10 cellular contexts compared by ENCODE assay signal in the genomic region with DNA sequence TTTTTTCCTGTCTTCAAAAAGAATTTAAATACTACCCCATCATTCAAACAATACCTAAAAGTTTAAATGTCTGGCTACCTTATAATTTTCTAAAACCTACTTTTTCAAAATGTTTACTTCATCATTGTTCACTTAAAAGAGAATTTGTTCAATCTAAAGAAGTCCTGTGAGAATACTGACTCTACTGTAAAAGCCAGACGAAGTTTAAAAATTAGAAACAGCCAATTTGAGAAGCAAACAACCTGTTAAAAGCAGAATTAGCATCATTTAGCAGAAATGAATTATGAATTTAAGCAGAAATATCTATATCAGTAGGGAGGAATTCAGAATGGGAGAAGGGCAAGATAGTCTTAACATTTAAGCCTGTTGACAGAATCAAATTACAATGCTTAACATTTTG. TPM values are rescaled to one million over a fixed set of nuclear protein-coding genes. Genes with fewer than 3 reads are reported as not detected.
DNase-seq lines count a peak whose midpoint lies in the region; ATAC-seq and TF ChIP-seq lines count a peak whose summit lies in the region.
"Had no signal": no experiment of that assay in that cellular context is flagged by ENCODE, and none has a peak within 500 bp of the region (broad histone marks: within the 10 kb centered on the region; RNA-seq: fewer than 3 reads in every experiment).

No MANE protein-coding gene starts in this region.

- no peaks in the 10 kb centered on the region for H3K27me3 Mint-ChIP-seq in CD4-positive, CD25-positive, alpha-beta regulatory T cell
- no peaks in the 10 kb centered on the region for H3K27me3 Mint-ChIP-seq in activated T-helper 2 cell treated with anti-CD3 and anti-CD28 coated beads, Interferon-gamma antibody, Interleukin-2, Interleukin-4, amounts not matched to agents 10 μg/mL and 5 μg/mL and 100 μg/mL, durations not matched to agents 14 hours and 24 hours and 36 hours (ENCODE audit: low read depth)

- H3K4me1 Mint-ChIP-seq in CD4-positive, CD25-positive, alpha-beta regulatory T cell: peaks cover 15 to 54% (median 44%) of the 10 kb centered on the region in 4 donors
- peaks cover 43% of the 10 kb centered on the region for H3K4me1 Mint-ChIP-seq in activated T-helper 2 cell treated with anti-CD3 and anti-CD28 coated beads, Interferon-gamma antibody, Interleukin-2, Interleukin-4, amounts not matched to agents 10 μg/mL and 5 μg/mL and 100 μg/mL, durations not matched to agents 14 hours and 24 hours and 36 hours (ENCODE audit: low read depth)

- no peak overlapping the region for H3K4me3 Mint-ChIP-seq in CD4-positive, CD25-positive, alpha-beta regulatory T cell
- H3K4me3 Mint-ChIP-seq in activated T-helper 2 cell treated with anti-CD3 and anti-CD28 coated beads, Interferon-gamma antibody, Interleukin-2, Interleukin-4, amounts not matched to agents 10 μg/mL and 5 μg/mL and 100 μg/mL, durations not matched to agents 14 hours and 24 hours and 36 hours (ENCODE audit: low read depth): no peak overlapping the region

- H3K27ac ChIP-seq in CD4-positive, CD25-positive, alpha-beta regulatory T cell (ENCODE audit: insufficient read depth, low read length, poor library complexity, severe bottlenecking): peak overlapping the region; percentile 5
- no peak overlapping the region for H3K27ac ChIP-seq in HEK293 (ENCODE audit: extremely low read depth, low read depth, low read length)
- no peak overlapping the region for H3K27ac ChIP-seq in mesodermal cell (ENCODE audit: low read depth, low read length, severe bottlenecking)
- H3K27ac ChIP-seq in lower lobe of right lung: no peak overlapping the region
- H3K27ac ChIP-seq: parathyroid adenoma had no signal

- H3K27ac Mint-ChIP-seq in CD4-positive, CD25-positive, alpha-beta regulatory T cell: peak overlapping the region in 1 of 3 donors; percentile 69
- peak overlapping the region; percentile 49 for H3K27ac Mint-ChIP-seq in activated T-helper 2 cell treated with anti-CD3 and anti-CD28 coated beads, Interferon-gamma antibody, Interleukin-2, Interleukin-4, amounts not matched to agents 10 μg/mL and 5 μg/mL and 100 μg/mL, durations not matched to agents 14 hours and 24 hours and 36 hours

- H3K9me3 Mint-ChIP-seq in CD4-positive, CD25-positive, alpha-beta regulatory T cell: no peaks in the 10 kb centered on the region
- no peaks in the 10 kb centered on the region for H3K9me3 Mint-ChIP-seq in activated T-helper 2 cell treated with anti-CD3 and anti-CD28 coated beads, Interferon-gamma antibody, Interleukin-2, Interleukin-4, amounts not matched to agents 10 μg/mL and 5 μg/mL and 100 μg/mL, durations not matched to agents 14 hours and 24 hours and 36 hours

- H3K9me3 ChIP-seq in CD4-positive, CD25-positive, alpha-beta regulatory T cell (ENCODE audit: control insufficient read depth in 2 of 2, low read length in 2 of 2): no peaks in the 10 kb centered on the region
- H3K9me3 ChIP-seq in HEK293 (ENCODE audit: control insufficient read depth, insufficient read depth, low read depth, low read length) (no peaks in the 10 kb centered on the region), mesodermal cell (ENCODE audit: control insufficient read depth, low read length) (no peaks in the 10 kb centered on the region), lower lobe of right lung (no peaks in the 10 kb centered on the region)

- no peaks in the 10 kb centered on the region for H3K36me3 Mint-ChIP-seq in CD4-positive, CD25-positive, alpha-beta regulatory T cell
- peaks cover 16% of the 10 kb centered on the region for H3K36me3 Mint-ChIP-seq in activated T-helper 2 cell treated with anti-CD3 and anti-CD28 coated beads, Interferon-gamma antibody, Interleukin-2, Interleukin-4, amounts not matched to agents 10 μg/mL and 5 μg/mL and 100 μg/mL, durations not matched to agents 14 hours and 24 hours and 36 hours (ENCODE audit: low read depth)

- no peak for ATAC-seq in CD4-positive, CD25-positive, alpha-beta regulatory T cell (ENCODE audit: low read depth in 2 of 2)
- ATAC-seq in GM19452 (IDR thresholded peaks at IDR 0.05; ENCODE audit: unreplicated experiment): no peak
- ATAC-seq in GM21367 (IDR thresholded peaks at IDR 0.05; ENCODE audit: unreplicated experiment): no peak
- no peak for ATAC-seq in lower lobe of right lung
- ATAC-seq: left colon had no signal

- WGBS in mesodermal cell (ENCODE audit: insufficient coverage in 2 of 2), 2 experiments: 40% methylated on average over 1 of the region's 1 CpG; no CpG with 5 or more reads in 1 of the 2 experiments

- intact Hi-C loops in activated T-helper 2 cell treated with anti-CD3 and anti-CD28 coated beads, Interferon-gamma antibody, Interleukin-2, Interleukin-4, amounts not matched to agents 10 μg/mL and 5 μg/mL and 100 μg/mL, durations not matched to agents 14 hours and 24 hours and 36 hours (cut with micrococcal nuclease): no loop called here
- intact Hi-C loops in lower lobe of right lung (cut with DNase I): no loop called here

- DNase-seq in CD4-positive, CD25-positive, alpha-beta regulatory T cell: no peak
- DNase-seq in activated T-helper 2 cell treated with anti-CD3 and anti-CD28 coated beads, Interferon-gamma antibody, Interleukin-2, Interleukin-4, amounts not matched to agents 10 μg/mL and 5 μg/mL and 100 μg/mL, durations not matched to agents 14 hours and 24 hours and 36 hours (ENCODE audit: low spot score): no peak
- DNase-seq in lower lobe of right lung: no peak
- DNase-seq: stimulated activated CD4-positive, alpha-beta T cell treated with anti-CD3 and anti-CD28 coated beads, Interleukin-4, amount 100 ng/mL, for 24 hours had no signal

- peak overlapping the region; percentile 88 for H3K4me3 ChIP-seq in CD4-positive, CD25-positive, alpha-beta regulatory T cell (ENCODE audit: low read depth, low read length)
- H3K4me3 ChIP-seq in HEK293 (ENCODE audit: low read depth, low read length): peak overlapping the region; percentile 49
- H3K4me3 ChIP-seq in mesodermal cell (ENCODE audit: extremely low read depth, insufficient read depth, low read length, poor library complexity, severe bottlenecking): peak overlapping the region; percentile 68
- H3K4me3 ChIP-seq in lower lobe of right lung: no peak overlapping the region

- CTCF ChIA-PET in HEK293 (lab: Yijun Ruan, JAX): interaction anchor here (0.6 kb wide), 1 partner anchor 605 kb away, joined by 5 read pairs; no protein-coding TSS in a partner anchor

- no peaks in the 10 kb centered on the region for H3K27me3 ChIP-seq in CD4-positive, CD25-positive, alpha-beta regulatory T cell (ENCODE audit: control insufficient read depth, insufficient read depth, low read length)
- H3K27me3 ChIP-seq in lower lobe of right lung (ENCODE audit: low read depth): no peaks in the 10 kb centered on the region

- POLR2A ChIA-PET in HEK293 (lab: Yijun Ruan, JAX): interaction anchor here (0.6 to 3.0 kb wide), 3 partner anchors 59 to 685 kb away, joined by 7 to 30 read pairs (median 7); no protein-coding TSS in a partner anchor

- peaks cover 60% of the 10 kb centered on the region for H3K4me1 ChIP-seq in CD4-positive, CD25-positive, alpha-beta regulatory T cell (ENCODE audit: control insufficient read depth, insufficient read depth, low read length, poor library complexity, severe bottlenecking)
- peaks cover 23% of the 10 kb centered on the region for H3K4me1 ChIP-seq in HEK293 (ENCODE audit: control insufficient read depth, insufficient read depth, low read length)
- H3K4me1 ChIP-seq in mesodermal cell (ENCODE audit: control insufficient read depth, insufficient read depth, low read length, poor library complexity, severe bottlenecking): peaks cover 12% of the 10 kb centered on the region
- peaks cover 26% of the 10 kb centered on the region for H3K4me1 ChIP-seq in lower lobe of right lung
- H3K4me1 ChIP-seq: parathyroid adenoma had no signal

- TF ChIP-seq CTCF in HEK293 (tag by site-specific recombination; IDR thresholded peaks at IDR 0.05) (no peak), lower lobe of right lung (IDR thresholded peaks at IDR 0.05) (no peak)

- no peaks in the 10 kb centered on the region for H3K36me3 ChIP-seq in CD4-positive, CD25-positive, alpha-beta regulatory T cell (ENCODE audit: control insufficient read depth, insufficient read depth, low read length)
- H3K36me3 ChIP-seq in HEK293 (ENCODE audit: control insufficient read depth in 2 of 2, insufficient read depth in 1 of 2, low read length in 2 of 2): peaks cover 0 to 10% of the 10 kb centered on the region in 2 experiments; a peak in 1 of 3 replicates
- H3K36me3 ChIP-seq in mesodermal cell (ENCODE audit: control insufficient read depth, insufficient read depth, low read length): peaks cover 26% of the 10 kb centered on the region
- H3K36me3 ChIP-seq in lower lobe of right lung: no peaks in the 10 kb centered on the region

RNA-seq across cellular contexts. Expression of a gene that starts 2.1 kb away (rescaled TPM):
- total RNA-seq in CD4-positive, CD25-positive, alpha-beta regulatory T cell: 37.7 TPM
- polyA plus RNA-seq in CD4-positive, CD25-positive, alpha-beta regulatory T cell: 10 to 100 TPM; 38.5 to 86.7 (median 68.5) TPM
- total RNA-seq in activated T-helper 2 cell treated with anti-CD3 and anti-CD28 coated beads, Interferon-gamma antibody, Interleukin-2, Interleukin-4, amounts not matched to agents 10 μg/mL and 5 μg/mL and 100 μg/mL, durations not matched to agents 14 hours and 24 hours and 36 hours: 62.2 and 69.9 TPM in 2 replicates
- polyA plus RNA-seq in mesodermal cell (2013, experiment 1 of 2): 82.7 TPM
- polyA plus RNA-seq in mesodermal cell (2013, experiment 2 of 2): 106 TPM
- 20.9 TPM for total RNA-seq in lower lobe of right lung

RNA-seq across cellular contexts. Expression of a gene that starts 2.6 kb away (rescaled TPM):
- 3.0 TPM for total RNA-seq in CD4-positive, CD25-positive, alpha-beta regulatory T cell
- 1 to 10 TPM; 1.2 to 1.8 (median 1.5) TPM for polyA plus RNA-seq in CD4-positive, CD25-positive, alpha-beta regulatory T cell
- 50.2 and 51.5 TPM in 2 replicates for total RNA-seq in activated T-helper 2 cell treated with anti-CD3 and anti-CD28 coated beads, Interferon-gamma antibody, Interleukin-2, Interleukin-4, amounts not matched to agents 10 μg/mL and 5 μg/mL and 100 μg/mL, durations not matched to agents 14 hours and 24 hours and 36 hours
- polyA plus RNA-seq in mesodermal cell (2013, experiment 1 of 2): 63.6 TPM
- polyA plus RNA-seq in mesodermal cell (2013, experiment 2 of 2): 74.9 TPM
- 4.1 TPM for total RNA-seq in lower lobe of right lung

RNA-seq across cellular contexts. Expression of a gene that starts 46.2 kb away (rescaled TPM):
- 27.9 TPM for total RNA-seq in CD4-positive, CD25-positive, alpha-beta regulatory T cell
- 10 to 100 TPM in 2 of 4 donors, 1 to 10 TPM in 2; 8.5 to 11.6 (median 10.6) TPM for polyA plus RNA-seq in CD4-positive, CD25-positive, alpha-beta regulatory T cell
- 28.4 and 31.4 TPM in 2 replicates for total RNA-seq in activated T-helper 2 cell treated with anti-CD3 and anti-CD28 coated beads, Interferon-gamma antibody, Interleukin-2, Interleukin-4, amounts not matched to agents 10 μg/mL and 5 μg/mL and 100 μg/mL, durations not matched to agents 14 hours and 24 hours and 36 hours
- polyA plus RNA-seq in mesodermal cell (2013, experiment 1 of 2): 23.6 TPM
- polyA plus RNA-seq in mesodermal cell (2013, experiment 2 of 2): 26.1 TPM
- total RNA-seq in lower lobe of right lung: 19.3 TPM

RNA-seq across cellular contexts. Expression of a gene that starts 56.9 kb away (rescaled TPM):
- 10.3 TPM for total RNA-seq in CD4-positive, CD25-positive, alpha-beta regulatory T cell
- polyA plus RNA-seq in CD4-positive, CD25-positive, alpha-beta regulatory T cell: 10 to 100 TPM; 10.3 to 16.6 (median 14.0) TPM
- 20.6 and 20.8 TPM in 2 replicates for total RNA-seq in activated T-helper 2 cell treated with anti-CD3 and anti-CD28 coated beads, Interferon-gamma antibody, Interleukin-2, Interleukin-4, amounts not matched to agents 10 μg/mL and 5 μg/mL and 100 μg/mL, durations not matched to agents 14 hours and 24 hours and 36 hours
- polyA plus RNA-seq in mesodermal cell (2013, experiment 1 of 2): 18.9 TPM
- polyA plus RNA-seq in mesodermal cell (2013, experiment 2 of 2): 17.1 TPM
- total RNA-seq in lower lobe of right lung: 14.6 TPM
